ENCODE assay signal across 8 cellular contexts in the genomic region with DNA sequence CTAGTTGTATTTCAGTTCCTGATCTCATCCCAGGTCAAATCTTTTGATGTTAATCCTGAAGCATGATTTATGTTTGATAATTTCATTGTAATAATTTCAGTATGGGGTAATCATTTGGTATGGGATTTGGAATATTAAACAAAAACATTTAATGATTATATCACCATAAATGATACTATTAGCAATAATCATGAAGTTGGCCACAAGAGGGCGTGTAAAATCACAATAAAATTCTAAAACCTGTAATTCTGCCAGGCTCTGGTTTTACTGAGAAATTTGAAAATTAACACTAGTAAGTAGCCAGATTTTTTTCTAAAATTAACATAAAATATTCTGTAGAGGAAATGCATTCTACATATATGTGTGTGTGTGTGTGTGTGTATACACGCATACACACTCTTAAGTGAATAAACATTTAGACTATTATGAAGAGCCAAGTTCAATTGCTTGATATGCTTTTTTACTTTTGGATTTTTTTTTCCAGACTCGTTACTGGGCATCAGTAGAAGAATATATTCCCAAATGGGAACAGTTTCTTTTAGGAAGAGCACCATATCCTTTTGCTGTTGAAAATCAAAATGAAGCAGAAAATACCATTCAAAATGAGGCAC. TPM values are rescaled to one million over a fixed set of nuclear protein-coding genes. Genes with fewer than 3 reads are reported as not detected.
DNase-seq lines count a peak whose midpoint lies in the region; ATAC-seq, FAIRE-seq and TF ChIP-seq lines count a peak whose summit lies in the region.

No MANE protein-coding gene starts in this region.

- TF ChIP-seq CTCF in heart right ventricle (IDR thresholded peaks at IDR 0.05) (peak in 8 of 9 donors; percentile 26 to 68 (median 56)), upper lobe of left lung (IDR thresholded peaks at IDR 0.05) (peak in 5 of 6 experiments; percentile 10 to 34 (median 26)), omental fat pad (IDR thresholded peaks at IDR 0.05) (no peak)

- DNase-seq in heart right ventricle (no peak), Right ventricle myocardium superior (no peak), RCC 7860 (ENCODE audit: low spot score) (no peak), glomerular visceral epithelial cell (ENCODE audit: extremely low spot score) (peak; percentile 8), upper lobe of left lung (no peak), activated gamma-delta T cell (lab: John Stamatoyannopoulos, UW) (no peak), omental fat pad (ENCODE audit: low spot score) (no peak)
- DNase-seq in effector CD8-positive, alpha-beta T cell (lab: John Stamatoyannopoulos, UW): no peak

- intact Hi-C loops in heart right ventricle (cut with DNase I): loop anchor here in 7 of 10 donors (2.0 to 10.0 kb wide), 6 partner anchors 222 to 892 kb away; no protein-coding TSS in a partner anchor
- intact Hi-C loops in Right ventricle myocardium superior (cut with DNase I): no loop called here

- no peaks in the 10 kb centered on the region for H3K9me3 ChIP-seq in heart right ventricle
- no peaks in the 10 kb centered on the region for H3K9me3 ChIP-seq in upper lobe of left lung

- no peak for ATAC-seq in heart right ventricle
- ATAC-seq in Right ventricle myocardium superior (ENCODE audit: poor library complexity): no peak
- no peak for ATAC-seq in upper lobe of left lung (ENCODE audit: low FRiP score in 2 of 2)
- ATAC-seq in omental fat pad (ENCODE audit: low FRiP score): no peak

- 44 to 53% methylated on average over 3 of the region's 3 CpGs for WGBS in heart right ventricle, 2 donors
- 49 to 50% methylated on average over 3 of the region's 3 CpGs for WGBS in upper lobe of left lung, 2 donors

- no peaks in the 10 kb centered on the region for H3K27me3 ChIP-seq in heart right ventricle
- no peaks in the 10 kb centered on the region for H3K27me3 ChIP-seq in upper lobe of left lung

- peak; percentile 77 for FAIRE-seq in RCC 7860 (lab: Jason Lieb, UNC)

- no peak for TF ChIP-seq EP300 in upper lobe of left lung (IDR thresholded peaks at IDR 0.05)

- H3K4me1 ChIP-seq in heart right ventricle (no peaks in the 10 kb centered on the region), upper lobe of left lung (no peaks in the 10 kb centered on the region)

- H3K27ac ChIP-seq in heart right ventricle: no peak overlapping the region
- H3K27ac ChIP-seq in upper lobe of left lung: no peak overlapping the region

- no peak for TF ChIP-seq POLR2A in upper lobe of left lung (IDR thresholded peaks at IDR 0.05)

- no peak overlapping the region for H3K4me3 ChIP-seq in heart right ventricle
- H3K4me3 ChIP-seq in upper lobe of left lung: no peak overlapping the region

- H3K36me3 ChIP-seq in heart right ventricle (peaks cover 0 to 7% (median 0%) of the 10 kb centered on the region in 9 donors), upper lobe of left lung (no peaks in the 10 kb centered on the region)

RNA-seq across cellular contexts. Expression of gene FEZF2, which starts 40.5 kb away (rescaled TPM):
- total RNA-seq in heart right ventricle (not detected), Right ventricle myocardium superior (not detected), upper lobe of left lung (not detected), omental fat pad (not detected)
- polyA plus RNA-seq in heart right ventricle: not detected

Comparison
In these comparisons a context has a peak if more than half of its experiments do, and no peak if none do; other contexts are left out.
1. CTCF ChIP-seq: peak in heart right ventricle (8 of 9) and upper lobe of left lung (5 of 6); none in omental fat pad (0 of 3).